In genomic region chr2:84741182-84741822, GRCh38 we compare ENCODE assay signal across 8 cellular contexts.
DNase-seq lines count a peak whose midpoint lies in the region; ATAC-seq and TF ChIP-seq lines count a peak whose summit lies in the region.

No MANE protein-coding gene starts in this region.

- peaks cover 17% of the 10 kb centered on the region for H3K27me3 Mint-ChIP-seq in HFFc6 (ENCODE audit: insufficient read depth)

- intact Hi-C loops in left ventricle myocardium superior (cut with micrococcal nuclease) = no loop called here

- peaks cover 18% of the 10 kb centered on the region for H3K4me1 Mint-ChIP-seq in HFFc6 (ENCODE audit: low read depth)

- peaks cover 7% of the 10 kb centered on the region for H3K9me3 Mint-ChIP-seq in HFFc6

- DNase-seq in NCI-H345 (lab: John Stamatoyannopoulos, UW) (peak; percentile 2), NCI-H345 treated with DMSO at 0.1 percent for 48 hours (lab: John Stamatoyannopoulos, UW; ENCODE audit: unreplicated experiment) (no peak), HFFc6 (peak; percentile 38), NAMALWA (ENCODE audit: low spot score) (peak; percentile 41), activated T-cell treated with anti-CD3 and anti-CD28 coated beads for 1 hour (ENCODE audit: low read depth) (peak; percentile 13), left ventricle myocardium superior (no peak), ureter (ENCODE audit: low spot score) (no peak)
- peak; percentile 11 for DNase-seq in stimulated activated CD8-positive, alpha-beta memory T cell treated with anti-CD3 and anti-CD28 coated beads, Interleukin-12 subunit alpha, Interleukin-12 subunit beta, amount 100 ng/mL, for 4 hours (ENCODE audit: low read depth)

- peaks cover 13% of the 10 kb centered on the region; the same call in 1 of the 2 replicates for H3K36me3 Mint-ChIP-seq in HFFc6 (ENCODE audit: low read depth)

- peak; percentile 57 for ATAC-seq in left ventricle myocardium superior

- no peak overlapping the region for H3K27ac Mint-ChIP-seq in HFFc6

- H3K4me3 Mint-ChIP-seq in HFFc6 = no peak overlapping the region

- peak; percentile 56 for TF ChIP-seq CTCF in HFFc6 (IDR thresholded peaks at IDR 0.05)

Comparison
In these comparisons a context has a peak if more than half of its experiments do, and no peak if none do; other contexts are left out.
1. DNase-seq: peak in NCI-H345 (single experiment), HFFc6 (single experiment), NAMALWA (single experiment), activated T-cell treated with anti-CD3 and anti-CD28 coated beads for 1 hour (single experiment) and stimulated activated CD8-positive, alpha-beta memory T cell treated with anti-CD3 and anti-CD28 coated beads, Interleukin-12 subunit alpha, Interleukin-12 subunit beta, amount 100 ng/mL, for 4 hours (single experiment); none in NCI-H345 treated with DMSO at 0.1 percent for 48 hours (single experiment), left ventricle myocardium superior (single experiment) and ureter (single experiment).